Comparison of ENCODE assay signal across 8 cellular contexts in genomic region chr11:61333638-61334433, GRCh38. TPM values are rescaled to one million over a fixed set of nuclear protein-coding genes. Genes with fewer than 3 reads are reported as not detected.
A peak's percentile ranks its signal among the peaks of the same experiment; 100 is the strongest.
DNase-seq lines count a peak whose midpoint lies in the region; ATAC-seq and TF ChIP-seq lines count a peak whose summit lies in the region.

No MANE protein-coding gene starts in this region.

- H3K9me3 ChIP-seq in BLaER1: no peaks in the 10 kb centered on the region
- H3K9me3 ChIP-seq in mammary epithelial cell (replicated peaks; ENCODE audit: insufficient read depth, low read length): no peaks in the 10 kb centered on the region
- no peaks in the 10 kb centered on the region for H3K9me3 ChIP-seq in mucosa of rectum (ENCODE audit: control insufficient read depth in 2 of 2, low read length in 2 of 2)

- H3K36me3 ChIP-seq in BLaER1: peaks cover 34% of the 10 kb centered on the region
- peaks cover 7% of the 10 kb centered on the region for H3K36me3 ChIP-seq in mammary epithelial cell (ENCODE audit: insufficient read depth, low read length)
- H3K36me3 ChIP-seq in mucosa of rectum (ENCODE audit: control insufficient read depth in 2 of 2, insufficient read depth in 2 of 2, low read length in 2 of 2): peaks cover 6 to 18% of the 10 kb centered on the region in 2 donors

- no peak for ATAC-seq in HG03520 (IDR thresholded peaks at IDR 0.05; ENCODE audit: unreplicated experiment)
- ATAC-seq in HG02981 (IDR thresholded peaks at IDR 0.05; ENCODE audit: unreplicated experiment): no peak

- peaks cover 48% of the 10 kb centered on the region for H3K79me2 ChIP-seq in mammary epithelial cell (ENCODE audit: insufficient read depth, low read length)

- intact Hi-C loops in mammary epithelial cell (cut with micrococcal nuclease): loop anchor here (2.0 to 5.0 kb wide), 2 partner anchors 27 to 93 kb away; partner anchors contain the start of genes CPSF7 and CYB561A3

- 33% methylated on average over 14 of the region's 14 CpGs for WGBS in mammary epithelial cell (ENCODE audit: low coverage, missing lambda C conversion rate)

- dilution Hi-C loops in mammary epithelial cell (cut with HindIII; ENCODE audit: low sequenced_read_pairs): no loop called here

- peaks cover 56% of the 10 kb centered on the region for H3K4me1 ChIP-seq in BLaER1
- peaks cover 39% of the 10 kb centered on the region for H3K4me1 ChIP-seq in mammary epithelial cell (ENCODE audit: insufficient read depth, low read length)
- peaks cover 20 to 21% of the 10 kb centered on the region in 2 donors for H3K4me1 ChIP-seq in mucosa of rectum (ENCODE audit: control insufficient read depth in 2 of 2, insufficient read depth in 2 of 2, low read length in 2 of 2)

- peaks cover 38% of the 10 kb centered on the region for H4K20me1 ChIP-seq in BLaER1
- no peaks in the 10 kb centered on the region for H4K20me1 ChIP-seq in mammary epithelial cell (ENCODE audit: insufficient read depth, low read length)

- peak; percentile 81 for DNase-seq in KG1 (lab: John Stamatoyannopoulos, UW)
- no peak for DNase-seq in mammary epithelial cell
- no peak for DNase-seq in AG20443 (ENCODE audit: low spot score)
- no peak for DNase-seq in LoVo (ENCODE audit: low spot score)

- H3K4me3 ChIP-seq in BLaER1: peak overlapping the region; percentile 91
- H3K4me3 ChIP-seq in mammary epithelial cell (replicated peaks in 1 of 3; ENCODE audit: insufficient read depth in 1 of 3, low read depth in 2 of 3, low read length in 3 of 3): peak overlapping the region; percentile 69 to 93 (median 91)
- peak overlapping the region; percentile 88 to 93 for H3K4me3 ChIP-seq in mucosa of rectum (ENCODE audit: low read length in 2 of 2)

- TF ChIP-seq CTCF in mammary epithelial cell (conservative IDR thresholded peaks at IDR 0.05 in 1 of 2, IDR thresholded peaks at IDR 0.05 in 1 of 2; ENCODE audit: extremely low read depth in 1 of 2, insufficient read depth in 1 of 2, low read depth in 1 of 2, low read length in 2 of 2): no peak

- in situ Hi-C loops in mammary epithelial cell (cut with MboI; ENCODE audit: low sequenced_read_pairs in 2 of 2): loop anchor here in 1 of 2 donors (5.0 kb wide), 1 partner anchor 53 kb away; no protein-coding TSS in a partner anchor

- H3K4me2 ChIP-seq in BLaER1: peak overlapping the region; percentile 85
- H3K4me2 ChIP-seq in mammary epithelial cell (ENCODE audit: insufficient read depth, low read depth, low read length): peak overlapping the region; percentile 76

- peak overlapping the region; percentile 92 for H2AFZ ChIP-seq in mammary epithelial cell (ENCODE audit: low read depth, low read length)

- CTCF ChIA-PET in mammary epithelial cell (lab: Charles Lee; ENCODE audit: low non-redundant PET): interaction anchor here (0.6 kb wide), 2 partner anchors 559 to 748 kb away, joined by 3 read pairs; no protein-coding TSS in a partner anchor

- H3K27ac ChIP-seq in BLaER1 (peak overlapping the region; percentile 95), mammary epithelial cell (ENCODE audit: insufficient read depth, low read depth, low read length) (peak overlapping the region; percentile 84), mucosa of rectum (ENCODE audit: low read depth in 2 of 2, low read length in 2 of 2) (peak overlapping the region; percentile 87 to 93)

- TSS peak; percentile 65 for BruUV-seq in mammary epithelial cell (replicated peaks; lab: Mats Ljungman, UMichigan)

- H3K27me3 ChIP-seq in BLaER1 (no peaks in the 10 kb centered on the region), mammary epithelial cell (ENCODE audit: insufficient read depth, low read length) (no peaks in the 10 kb centered on the region), mucosa of rectum (ENCODE audit: control insufficient read depth in 2 of 2, insufficient read depth in 2 of 2, low read length in 2 of 2) (no peaks in the 10 kb centered on the region)

- H3K9ac ChIP-seq in BLaER1 (peak overlapping the region; percentile 97), mammary epithelial cell (ENCODE audit: insufficient read depth, low read length) (peak overlapping the region; percentile 95), mucosa of rectum (ENCODE audit: low read depth in 1 of 2, low read length in 2 of 2) (peak overlapping the region; percentile 94 to 95)

RNA-seq across cellular contexts. Expression of gene TKFC, which starts 0.8 kb away (rescaled TPM):
- 10 to 100 TPM; 30.0 to 65.3 TPM for total RNA-seq in mammary epithelial cell
- 29.5 TPM for polyA plus RNA-seq in mammary epithelial cell
- polyA minus RNA-seq in mammary epithelial cell: 18.2 TPM

RNA-seq across cellular contexts. Expression of gene DDB1, which starts 0.9 kb away (rescaled TPM):
- total RNA-seq in mammary epithelial cell: 100 to 1,000 TPM; 214 to 230 TPM
- polyA plus RNA-seq in mammary epithelial cell: 225 TPM
- polyA minus RNA-seq in mammary epithelial cell: 327 TPM

RNA-seq across cellular contexts. Expression of gene CYB561A3, which starts 27.8 kb away (rescaled TPM):
- total RNA-seq in mammary epithelial cell: 10 to 100 TPM; 65.8 to 74.8 TPM
- polyA plus RNA-seq in mammary epithelial cell: 59.4 TPM
- polyA minus RNA-seq in mammary epithelial cell: 78.6 TPM

RNA-seq across cellular contexts. Expression of gene TMEM138, which starts 28.3 kb away (rescaled TPM):
- total RNA-seq in mammary epithelial cell: 10 to 100 TPM; 40.2 to 81.9 TPM
- 57.8 TPM for polyA plus RNA-seq in mammary epithelial cell
- polyA minus RNA-seq in mammary epithelial cell: 31.5 TPM

RNA-seq across cellular contexts. Expression of gene VWCE, which starts 38.7 kb away (rescaled TPM):
- total RNA-seq in mammary epithelial cell: under 1 TPM; 0.50 to 0.82 TPM
- polyA plus RNA-seq in mammary epithelial cell: 0.34 TPM
- not detected for polyA minus RNA-seq in mammary epithelial cell
